Comparison of ENCODE assay signal across 19 cellular contexts in the genomic region with DNA sequence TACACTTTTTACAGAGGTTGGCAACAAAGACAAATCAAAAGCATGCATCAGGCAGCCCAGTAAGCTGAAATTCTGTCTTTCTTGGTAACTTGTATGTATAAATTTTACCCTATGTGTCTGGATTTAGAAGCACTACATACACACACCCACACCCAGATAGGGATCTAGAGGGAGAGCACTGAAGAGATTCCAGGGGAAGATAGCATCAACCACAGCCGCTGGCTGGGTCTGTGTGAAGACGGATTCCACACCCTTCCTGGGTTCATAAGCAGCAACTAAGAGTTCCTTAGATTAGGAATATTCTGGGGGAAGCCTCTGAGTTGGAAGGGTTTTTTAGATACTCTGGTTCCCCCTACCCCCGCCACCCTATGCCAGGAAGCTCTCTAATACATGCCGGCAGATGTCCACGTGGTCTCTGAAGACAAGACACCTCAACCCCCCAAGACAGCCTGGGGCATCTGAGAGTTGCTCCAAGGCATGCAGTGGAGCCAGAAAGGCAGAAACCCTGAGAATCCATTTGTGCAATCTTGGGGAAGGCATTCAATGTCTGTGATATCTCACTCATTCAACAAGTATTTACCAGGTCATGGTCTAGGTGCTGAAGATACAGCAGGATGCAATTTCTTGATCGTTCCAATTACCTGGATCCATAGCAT.
DNase-seq lines count a peak whose midpoint lies in the region; ATAC-seq, FAIRE-seq and TF ChIP-seq lines count a peak whose summit lies in the region.
"Had no signal": no experiment of that assay in that cellular context is flagged by ENCODE, and none has a peak within 500 bp of the region (broad histone marks: within the 10 kb centered on the region; RNA-seq: fewer than 3 reads in every experiment).

No MANE protein-coding gene starts in this region.

- no peaks in the 10 kb centered on the region for H3K9me3 ChIP-seq in body of pancreas
- H3K9me3 ChIP-seq: right atrium auricular region, thoracic aorta had no signal

- H3K27me3 ChIP-seq in dorsolateral prefrontal cortex, result peaks cover 0 to 84% (median 31%) of the 10 kb centered on the region in 45 donors
- peaks cover 0 to 16% of the 10 kb centered on the region in 2 donors for H3K27me3 ChIP-seq in body of pancreas
- H3K27me3 ChIP-seq: right atrium auricular region had no signal

- H3K9me3 Mint-ChIP-seq in activated T-helper 1 cell treated with anti-CD3 and anti-CD28 coated beads, Interleukin-12 subunit alpha, Interleukin-12 subunit beta, Interleukin-2, Interleukin-4 antibody, amounts not matched to agents 30 ng/mL and 10 ng/mL and 1 ng/mL, durations not matched to agents 14 hours and 24 hours and 36 hours, result no peaks in the 10 kb centered on the region
- H3K9me3 Mint-ChIP-seq: IgD-negative memory B cell had no signal

- TF ChIP-seq CTCF in dorsolateral prefrontal cortex (IDR thresholded peaks at IDR 0.05 in 54 of 56, conservative IDR thresholded peaks at IDR 0.05 in 2 of 56; ENCODE audit: low read depth in 1 of 56, partially characterized antibody in 56 of 56) (no peak), body of pancreas (IDR thresholded peaks at IDR 0.05) (no peak)

- H3K4me1 Mint-ChIP-seq in activated T-helper 1 cell treated with anti-CD3 and anti-CD28 coated beads, Interleukin-12 subunit alpha, Interleukin-12 subunit beta, Interleukin-2, Interleukin-4 antibody, amounts not matched to agents 30 ng/mL and 10 ng/mL and 1 ng/mL, durations not matched to agents 14 hours and 24 hours and 36 hours (ENCODE audit: low read depth), result peaks cover 21% of the 10 kb centered on the region

- H3K36me3 ChIP-seq in body of pancreas (replicated peaks in 1 of 2; ENCODE audit: insufficient read depth in 1 of 2, low read depth in 2 of 2), result no peaks in the 10 kb centered on the region
- H3K36me3 ChIP-seq: right atrium auricular region, thoracic aorta had no signal

- H3K27ac ChIP-seq in dorsolateral prefrontal cortex (no peak overlapping the region), body of pancreas (no peak overlapping the region)
- H3K27ac ChIP-seq: right atrium auricular region, thoracic aorta had no signal

- H3K27me3 Mint-ChIP-seq in activated T-helper 1 cell treated with anti-CD3 and anti-CD28 coated beads, Interleukin-12 subunit alpha, Interleukin-12 subunit beta, Interleukin-2, Interleukin-4 antibody, amounts not matched to agents 30 ng/mL and 10 ng/mL and 1 ng/mL, durations not matched to agents 14 hours and 24 hours and 36 hours (ENCODE audit: insufficient read depth), result peaks cover 47% of the 10 kb centered on the region

- peaks cover 2% of the 10 kb centered on the region for H3K36me3 Mint-ChIP-seq in activated T-helper 1 cell treated with anti-CD3 and anti-CD28 coated beads, Interleukin-12 subunit alpha, Interleukin-12 subunit beta, Interleukin-2, Interleukin-4 antibody, amounts not matched to agents 30 ng/mL and 10 ng/mL and 1 ng/mL, durations not matched to agents 14 hours and 24 hours and 36 hours (ENCODE audit: low read depth)
- H3K36me3 Mint-ChIP-seq: IgD-negative memory B cell had no signal

- no peak overlapping the region for H3K27ac Mint-ChIP-seq in activated T-helper 1 cell treated with anti-CD3 and anti-CD28 coated beads, Interleukin-12 subunit alpha, Interleukin-12 subunit beta, Interleukin-2, Interleukin-4 antibody, amounts not matched to agents 30 ng/mL and 10 ng/mL and 1 ng/mL, durations not matched to agents 14 hours and 24 hours and 36 hours
- H3K27ac Mint-ChIP-seq: IgD-negative memory B cell had no signal

- 41 to 52% methylated on average over 6 of the region's 6 CpGs for WGBS in body of pancreas, 2 donors

- H3K4me3 ChIP-seq in dorsolateral prefrontal cortex, result no peak overlapping the region
- H3K4me3 ChIP-seq in body of pancreas, result no peak overlapping the region

- intact Hi-C loops in dorsolateral prefrontal cortex (cut with DNase I) (loop anchor here in 1 of 2 donors (2.0 kb wide), 1 partner anchor 87 kb away; a partner anchor contains a TSS), body of pancreas (cut with DNase I) (no loop called here)
- intact Hi-C loops in activated T-helper 1 cell treated with anti-CD3 and anti-CD28 coated beads, Interleukin-12 subunit alpha, Interleukin-12 subunit beta, Interleukin-2, Interleukin-4 antibody, amounts not matched to agents 30 ng/mL and 10 ng/mL and 1 ng/mL, durations not matched to agents 14 hours and 24 hours and 36 hours (cut with micrococcal nuclease), result loop anchor here (1.0 to 2.0 kb wide), 4 partner anchors 25 to 87 kb away; a partner anchor contains a TSS

- DNase-seq in EL (peak; percentile 74), M059J (ENCODE audit: low read depth) (peak; percentile 58), astrocyte of the hippocampus (ENCODE audit: low read depth, low spot score) (peak; percentile 11), myocyte (ENCODE audit: low read depth) (peak; percentile 48), dorsolateral prefrontal cortex (no peak), body of pancreas (no peak), HTR-8/SVneo (ENCODE audit: insufficient read length, low spot score) (no peak)
- DNase-seq in activated T-helper 1 cell treated with anti-CD3 and anti-CD28 coated beads, Interleukin-12 subunit alpha, Interleukin-12 subunit beta, Interleukin-2, Interleukin-4 antibody, amounts not matched to agents 30 ng/mL and 10 ng/mL and 1 ng/mL, durations not matched to agents 14 hours and 24 hours and 36 hours (ENCODE audit: low spot score), result no peak
- DNase-seq: activated CD4-positive, alpha-beta T cell treated with anti-CD3 and anti-CD28 coated beads, Interleukin-2, amount 50 U/mL, for 1 hour; activated CD8-positive, alpha-beta memory T cell treated with anti-CD3 and anti-CD28 coated beads, Interleukin-2, amount 50 U/mL, for 48 hours; amniotic stem cell; effector CD8-positive, alpha-beta T cell; NCI-H510A; NK-92 treated with Interleukin-12 subunit alpha and Interleukin-12 subunit beta, amount 100 ng/mL, for 24 hours; occipital lobe had no signal

- peaks cover 10% of the 10 kb centered on the region for H3K4me1 ChIP-seq in body of pancreas

- no peak overlapping the region for H3K4me3 Mint-ChIP-seq in activated T-helper 1 cell treated with anti-CD3 and anti-CD28 coated beads, Interleukin-12 subunit alpha, Interleukin-12 subunit beta, Interleukin-2, Interleukin-4 antibody, amounts not matched to agents 30 ng/mL and 10 ng/mL and 1 ng/mL, durations not matched to agents 14 hours and 24 hours and 36 hours

- no peak for FAIRE-seq in HTR-8/SVneo (lab: Jason Lieb, UNC)
- FAIRE-seq: H54 had no signal

- no peak for ATAC-seq in body of pancreas

- TF ChIP-seq POLR2A in body of pancreas (IDR thresholded peaks at IDR 0.05), result no peak

Comparison
In these comparisons a context has a peak if more than half of its experiments do, and no peak if none do; other contexts are left out.
1. DNase-seq: peak in EL (single experiment), M059J (single experiment), astrocyte of the hippocampus (single experiment) and myocyte (single experiment); none in dorsolateral prefrontal cortex (0 of 10), body of pancreas (0 of 4), HTR-8/SVneo (single experiment) and activated T-helper 1 cell treated with anti-CD3 and anti-CD28 coated beads, Interleukin-12 subunit alpha, Interleukin-12 subunit beta, Interleukin-2, Interleukin-4 antibody, amounts not matched to agents 30 ng/mL and 10 ng/mL and 1 ng/mL, durations not matched to agents 14 hours and 24 hours and 36 hours (single experiment).